ENCODE assay signal across 15 cellular contexts in genomic region chr3:96843505-96844203, GRCh38. TPM values are rescaled to one million over a fixed set of nuclear protein-coding genes. Genes with fewer than 3 reads are reported as not detected.
"Had no signal": no experiment of that assay in that cellular context is flagged by ENCODE, and none has a peak within 500 bp of the region (broad histone marks: within the 10 kb centered on the region; RNA-seq: fewer than 3 reads in every experiment).

No MANE protein-coding gene starts in this region.

- H2AFZ ChIP-seq: parathyroid adenoma had no signal

- H3K9ac ChIP-seq: parathyroid adenoma had no signal

- ATAC-seq: activated T-helper 17 cell treated with anti-CD3 and anti-CD28 coated beads, Interleukin-2, amount 50 U/mL, for 72 hours; effector memory CD8-positive, alpha-beta T cell; lower lobe of right lung had no signal

- H3K9me3 Mint-ChIP-seq: activated CD4-positive, alpha-beta T cell treated with anti-CD3 and anti-CD28 coated beads, Interleukin-2, amount 10 ng/mL, durations not matched to agents 7 days and 5 days; activated naive CD4-positive, alpha-beta T cell treated with anti-CD3 and anti-CD28 coated beads, Interleukin-2, amount 10 ng/mL, durations not matched to agents 7 days and 5 days; dendritic cell treated with granulocyte-macrophage colony-stimulating factor and Interleukin-4, amounts not matched to agents 40 ng/mL and 50 ng/mL, for 4 days had no signal

- H3K36me3 ChIP-seq: adrenal gland, lower lobe of right lung had no signal

- H3K4me1 Mint-ChIP-seq: activated CD4-positive, alpha-beta T cell treated with anti-CD3 and anti-CD28 coated beads, Interleukin-2, amount 10 ng/mL, durations not matched to agents 7 days and 5 days; activated naive CD4-positive, alpha-beta T cell treated with anti-CD3 and anti-CD28 coated beads, Interleukin-2, amount 10 ng/mL, durations not matched to agents 7 days and 5 days; activated T-helper 17 cell treated with anti-CD3 and anti-CD28 coated beads, Interleukin-2, amount 50 U/mL, for 72 hours; immature natural killer cell; naive B cell had no signal

- H3K4me3 Mint-ChIP-seq: activated CD4-positive, alpha-beta T cell treated with anti-CD3 and anti-CD28 coated beads, Interleukin-2, amount 10 ng/mL, durations not matched to agents 7 days and 5 days; activated naive CD4-positive, alpha-beta T cell treated with anti-CD3 and anti-CD28 coated beads, Interleukin-2, amount 10 ng/mL, durations not matched to agents 7 days and 5 days; activated T-helper 17 cell treated with anti-CD3 and anti-CD28 coated beads, Interleukin-2, amount 50 U/mL, for 72 hours; dendritic cell treated with granulocyte-macrophage colony-stimulating factor and Interleukin-4, amounts not matched to agents 40 ng/mL and 50 ng/mL, for 4 days; effector memory CD8-positive, alpha-beta T cell; immature natural killer cell; naive B cell had no signal

- H3K27ac ChIP-seq: adrenal gland, lower lobe of right lung, parathyroid adenoma had no signal

- H3K36me3 Mint-ChIP-seq: activated naive CD4-positive, alpha-beta T cell treated with anti-CD3 and anti-CD28 coated beads, Interleukin-2, amount 10 ng/mL, durations not matched to agents 7 days and 5 days; immature natural killer cell; naive B cell had no signal

- H3K27me3 Mint-ChIP-seq: activated CD4-positive, alpha-beta T cell treated with anti-CD3 and anti-CD28 coated beads, Interleukin-2, amount 10 ng/mL, durations not matched to agents 7 days and 5 days; activated naive CD4-positive, alpha-beta T cell treated with anti-CD3 and anti-CD28 coated beads, Interleukin-2, amount 10 ng/mL, durations not matched to agents 7 days and 5 days; dendritic cell treated with granulocyte-macrophage colony-stimulating factor and Interleukin-4, amounts not matched to agents 40 ng/mL and 50 ng/mL, for 4 days; effector memory CD8-positive, alpha-beta T cell; naive B cell had no signal

- H3K27ac Mint-ChIP-seq: activated CD4-positive, alpha-beta T cell treated with anti-CD3 and anti-CD28 coated beads, Interleukin-2, amount 10 ng/mL, durations not matched to agents 7 days and 5 days; activated naive CD4-positive, alpha-beta T cell treated with anti-CD3 and anti-CD28 coated beads, Interleukin-2, amount 10 ng/mL, durations not matched to agents 7 days and 5 days; activated T-helper 17 cell treated with anti-CD3 and anti-CD28 coated beads, Interleukin-2, amount 50 U/mL, for 72 hours; dendritic cell treated with granulocyte-macrophage colony-stimulating factor and Interleukin-4, amounts not matched to agents 40 ng/mL and 50 ng/mL, for 4 days; effector memory CD8-positive, alpha-beta T cell; immature natural killer cell; naive B cell had no signal

- H3K4me1 ChIP-seq: adrenal gland, lower lobe of right lung, parathyroid adenoma had no signal

- H3K27me3 ChIP-seq: adrenal gland had no signal

- H3K9me3 ChIP-seq: adrenal gland, lower lobe of right lung had no signal

- H3K4me3 ChIP-seq: adrenal gland, lower lobe of right lung had no signal

- FAIRE-seq: small intestine, TTC549 had no signal

- H3K79me2 ChIP-seq: parathyroid adenoma had no signal

- DNase-seq: activated CD4-positive, alpha-beta T cell treated with anti-CD3 and anti-CD28 coated beads, Interleukin-2, amount 10 ng/mL, durations not matched to agents 7 days and 5 days; activated CD4-positive, CD25-positive, alpha-beta regulatory T cell; activated CD8-positive, alpha-beta memory T cell treated with anti-CD3 and anti-CD28 coated beads for 24 hours; activated naive CD4-positive, alpha-beta T cell treated with anti-CD3 and anti-CD28 coated beads, Interleukin-2, amount 10 ng/mL, durations not matched to agents 7 days and 5 days; adrenal gland; central memory CD4-positive, alpha-beta T cell; effector memory CD8-positive, alpha-beta T cell; immature natural killer cell; lower lobe of right lung; naive B cell; small intestine had no signal

RNA-seq across cellular contexts. Expression of gene EPHA6, which starts 29.3 kb away (rescaled TPM):
- total RNA-seq: activated CD4-positive, alpha-beta T cell treated with anti-CD3 and anti-CD28 coated beads, Interleukin-2, amount 10 ng/mL, durations not matched to agents 7 days and 5 days; activated T-helper 17 cell treated with anti-CD3 and anti-CD28 coated beads, Interleukin-2, amount 50 U/mL, for 72 hours had no signal
- polyA plus RNA-seq: immature natural killer cell had no signal
